ENCODE assay signal across 16 cellular contexts in genomic region chr4:80127870-80128419, GRCh38. TPM values are rescaled to one million over a fixed set of nuclear protein-coding genes. Genes with fewer than 3 reads are reported as not detected.
DNase-seq lines count a peak whose midpoint lies in the region; ATAC-seq, FAIRE-seq and TF ChIP-seq lines count a peak whose summit lies in the region.
"Had no signal": no experiment of that assay in that cellular context is flagged by ENCODE, and none has a peak within 500 bp of the region (broad histone marks: within the 10 kb centered on the region; RNA-seq: fewer than 3 reads in every experiment).

No MANE protein-coding gene starts in this region.

- H3K4me1 ChIP-seq in kidney (ENCODE audit: control insufficient read depth in 1 of 2, insufficient read depth in 1 of 2, low read depth in 1 of 2, low read length in 2 of 2) (no peaks in the 10 kb centered on the region), ovary (ENCODE audit: insufficient read depth) (no peaks in the 10 kb centered on the region)
- H3K4me1 ChIP-seq: sigmoid colon had no signal

- WGBS in ovary, 3 donors = 86 to 94% (median 93%) methylated on average over 3 of the region's 3 CpGs

- no peak for TF ChIP-seq POLR2A in ovary (IDR thresholded peaks at IDR 0.05)

- no peaks in the 10 kb centered on the region for H3K36me3 ChIP-seq in kidney (ENCODE audit: control insufficient read depth in 1 of 2, insufficient read depth in 2 of 2, low read length in 2 of 2)
- H3K36me3 ChIP-seq in ovary = no peaks in the 10 kb centered on the region
- H3K36me3 ChIP-seq: sigmoid colon, tibial artery had no signal

- POLR2A ChIA-PET in activated CD8-positive, alpha-beta T cell treated with anti-CD3 and anti-CD28 coated beads, Interleukin-2, amount 10 ng/mL, durations not matched to agents 7 days and 5 days (lab: Charles Lee) = no interaction called here

- CTCF ChIA-PET in activated CD8-positive, alpha-beta T cell treated with anti-CD3 and anti-CD28 coated beads, Interleukin-2, amount 10 ng/mL, durations not matched to agents 7 days and 5 days (lab: Charles Lee) = interaction anchor here (1.1 to 8.0 kb wide), 5 partner anchors 10 to 75 kb away, joined by 3 to 239 read pairs (median 45); no protein-coding TSS in a partner anchor

- no peak for DNase-seq in T-helper 2 cell treated with Interferon-gamma antibody and Interleukin-4, amounts not matched to agents 5 μg/mL and 100 μg/mL, for 36 hours (ENCODE audit: low spot score)
- no peak for DNase-seq in T-helper 2 cell
- no peak for DNase-seq in HFFc6
- no peak for DNase-seq in activated CD8-positive, alpha-beta T cell treated with anti-CD3 and anti-CD28 coated beads, Interleukin-2, amount 10 ng/mL, durations not matched to agents 7 days and 5 days
- no peak for DNase-seq in kidney
- no peak for DNase-seq in effector CD4-positive, alpha-beta T cell
- no peak for DNase-seq in ovary
- DNase-seq: NCI-H1048; NCI-H748 treated with DMSO at 0.1 percent for 48 hours; sigmoid colon; stimulated activated CD4-positive, alpha-beta T cell treated with anti-CD3 and anti-CD28 coated beads, Interleukin-2, amount 100 ng/mL, for 48 hours; stimulated activated CD8-positive, alpha-beta memory T cell treated with anti-CD3 and anti-CD28 coated beads, Interleukin-4, amount 100 ng/mL, for 48 hours; tibial artery had no signal

- peaks cover 65% of the 10 kb centered on the region for H3K4me1 Mint-ChIP-seq in T-helper 2 cell treated with Interferon-gamma antibody and Interleukin-4, amounts not matched to agents 5 μg/mL and 100 μg/mL, for 36 hours (ENCODE audit: low read depth)
- peaks cover 59% of the 10 kb centered on the region for H3K4me1 Mint-ChIP-seq in HFFc6 (ENCODE audit: low read depth)
- H3K4me1 Mint-ChIP-seq in activated CD8-positive, alpha-beta T cell treated with anti-CD3 and anti-CD28 coated beads, Interleukin-2, amount 10 ng/mL, durations not matched to agents 7 days and 5 days (ENCODE audit: low read depth) = peaks cover 58% of the 10 kb centered on the region

- TF ChIP-seq EP300 in ovary (IDR thresholded peaks at IDR 0.05) = no peak

- H3K9me3 ChIP-seq in kidney (ENCODE audit: control insufficient read depth in 1 of 2, low read length in 2 of 2) (no peaks in the 10 kb centered on the region), ovary (no peaks in the 10 kb centered on the region)
- H3K9me3 ChIP-seq: sigmoid colon, tibial artery had no signal

- H3K27ac Mint-ChIP-seq in T-helper 2 cell treated with Interferon-gamma antibody and Interleukin-4, amounts not matched to agents 5 μg/mL and 100 μg/mL, for 36 hours = peak overlapping the region; percentile 83
- H3K27ac Mint-ChIP-seq in HFFc6 = peak overlapping the region; percentile 71
- peak overlapping the region; percentile 79 for H3K27ac Mint-ChIP-seq in activated CD8-positive, alpha-beta T cell treated with anti-CD3 and anti-CD28 coated beads, Interleukin-2, amount 10 ng/mL, durations not matched to agents 7 days and 5 days

- TF ChIP-seq CTCF in HFFc6 (IDR thresholded peaks at IDR 0.05) (no peak), kidney (IDR thresholded peaks at IDR 0.05; ENCODE audit: borderline replicate concordance, extremely low read depth, insufficient read depth) (no peak), ovary (IDR thresholded peaks at IDR 0.05) (no peak)

- H3K9ac ChIP-seq in kidney (ENCODE audit: low read length in 2 of 2) = no peak overlapping the region
- H3K9ac ChIP-seq: GM23248 had no signal

- H3K27ac ChIP-seq in kidney (ENCODE audit: low read depth in 2 of 2, low read length in 2 of 2) = no peak overlapping the region
- H3K27ac ChIP-seq in ovary = no peak overlapping the region
- H3K27ac ChIP-seq: 22Rv1, GM23248, sigmoid colon, tibial artery had no signal

- H3K9me3 Mint-ChIP-seq in T-helper 2 cell treated with Interferon-gamma antibody and Interleukin-4, amounts not matched to agents 5 μg/mL and 100 μg/mL, for 36 hours = no peaks in the 10 kb centered on the region
- H3K9me3 Mint-ChIP-seq in HFFc6 = no peaks in the 10 kb centered on the region
- no peaks in the 10 kb centered on the region for H3K9me3 Mint-ChIP-seq in activated CD8-positive, alpha-beta T cell treated with anti-CD3 and anti-CD28 coated beads, Interleukin-2, amount 10 ng/mL, durations not matched to agents 7 days and 5 days (ENCODE audit: insufficient read depth)

- intact Hi-C loops in kidney (cut with DNase I) = no loop called here
- intact Hi-C loops in ovary (cut with DNase I) = no loop called here

- peak overlapping the region; percentile 75 for H3K4me3 Mint-ChIP-seq in T-helper 2 cell treated with Interferon-gamma antibody and Interleukin-4, amounts not matched to agents 5 μg/mL and 100 μg/mL, for 36 hours
- no peak overlapping the region; the same call in 1 of the 2 replicates for H3K4me3 Mint-ChIP-seq in HFFc6
- H3K4me3 Mint-ChIP-seq in activated CD8-positive, alpha-beta T cell treated with anti-CD3 and anti-CD28 coated beads, Interleukin-2, amount 10 ng/mL, durations not matched to agents 7 days and 5 days = no peak overlapping the region

- peak; percentile 3 for FAIRE-seq in kidney (lab: Jason Lieb, UNC)

- H3K27me3 Mint-ChIP-seq in T-helper 2 cell treated with Interferon-gamma antibody and Interleukin-4, amounts not matched to agents 5 μg/mL and 100 μg/mL, for 36 hours (ENCODE audit: low read depth) = no peaks in the 10 kb centered on the region
- no peaks in the 10 kb centered on the region; the same call in 1 of the 2 replicates for H3K27me3 Mint-ChIP-seq in HFFc6 (ENCODE audit: insufficient read depth)
- H3K27me3 Mint-ChIP-seq in activated CD8-positive, alpha-beta T cell treated with anti-CD3 and anti-CD28 coated beads, Interleukin-2, amount 10 ng/mL, durations not matched to agents 7 days and 5 days (ENCODE audit: low read depth) = no peaks in the 10 kb centered on the region

- H3K27me3 ChIP-seq in ovary = no peaks in the 10 kb centered on the region
- H3K27me3 ChIP-seq: sigmoid colon, tibial artery had no signal

- H3K4me3 ChIP-seq in kidney (ENCODE audit: low read length in 2 of 2) (no peak overlapping the region), ovary (no peak overlapping the region)
- H3K4me3 ChIP-seq: GM23248, sigmoid colon, tibial artery had no signal

- H3K36me3 Mint-ChIP-seq in T-helper 2 cell treated with Interferon-gamma antibody and Interleukin-4, amounts not matched to agents 5 μg/mL and 100 μg/mL, for 36 hours (ENCODE audit: low read depth) = peaks cover 3% of the 10 kb centered on the region
- H3K36me3 Mint-ChIP-seq in HFFc6 (ENCODE audit: low read depth) = peaks cover 5% of the 10 kb centered on the region; the same call in 1 of the 2 replicates
- no peaks in the 10 kb centered on the region for H3K36me3 Mint-ChIP-seq in activated CD8-positive, alpha-beta T cell treated with anti-CD3 and anti-CD28 coated beads, Interleukin-2, amount 10 ng/mL, durations not matched to agents 7 days and 5 days (ENCODE audit: low read depth)

- ATAC-seq in activated CD8-positive, alpha-beta T cell treated with anti-CD3 and anti-CD28 coated beads, Interleukin-2, amount 10 ng/mL, durations not matched to agents 7 days and 5 days = no peak
- ATAC-seq in HG03045 (IDR thresholded peaks at IDR 0.05; ENCODE audit: unreplicated experiment) = no peak

RNA-seq across cellular contexts. Expression of gene ANTXR2, which starts 54.9 kb away (rescaled TPM):
- 100 to 1,000 TPM; 137 to 198 (median 144) TPM for total RNA-seq in HFFc6 (2021; fragmentation: NEBNext Ultra II Directional; extraction: Animal tissue kit (Norgen Biotek cat#: 25700))
- total RNA-seq in activated CD8-positive, alpha-beta T cell treated with anti-CD3 and anti-CD28 coated beads, Interleukin-2, amount 10 ng/mL, durations not matched to agents 7 days and 5 days = 10 to 100 TPM; 15.0 to 18.0 TPM
- total RNA-seq in kidney (33.1 TPM), ovary (100 to 1,000 TPM in 3 of 7 donors, 10 to 100 TPM in 4; 78.3 to 230 (median 88.7) TPM)
- polyA plus RNA-seq in kidney (ENCODE audit: insufficient read depth, low read depth, low replicate concordance) (10.6 TPM), ovary (100 to 1,000 TPM in 1 of 2 donors, 10 to 100 TPM in 1; 64.4 to 231 TPM)
